Comparison of ENCODE assay signal across 1 cellular context in the genomic region with DNA sequence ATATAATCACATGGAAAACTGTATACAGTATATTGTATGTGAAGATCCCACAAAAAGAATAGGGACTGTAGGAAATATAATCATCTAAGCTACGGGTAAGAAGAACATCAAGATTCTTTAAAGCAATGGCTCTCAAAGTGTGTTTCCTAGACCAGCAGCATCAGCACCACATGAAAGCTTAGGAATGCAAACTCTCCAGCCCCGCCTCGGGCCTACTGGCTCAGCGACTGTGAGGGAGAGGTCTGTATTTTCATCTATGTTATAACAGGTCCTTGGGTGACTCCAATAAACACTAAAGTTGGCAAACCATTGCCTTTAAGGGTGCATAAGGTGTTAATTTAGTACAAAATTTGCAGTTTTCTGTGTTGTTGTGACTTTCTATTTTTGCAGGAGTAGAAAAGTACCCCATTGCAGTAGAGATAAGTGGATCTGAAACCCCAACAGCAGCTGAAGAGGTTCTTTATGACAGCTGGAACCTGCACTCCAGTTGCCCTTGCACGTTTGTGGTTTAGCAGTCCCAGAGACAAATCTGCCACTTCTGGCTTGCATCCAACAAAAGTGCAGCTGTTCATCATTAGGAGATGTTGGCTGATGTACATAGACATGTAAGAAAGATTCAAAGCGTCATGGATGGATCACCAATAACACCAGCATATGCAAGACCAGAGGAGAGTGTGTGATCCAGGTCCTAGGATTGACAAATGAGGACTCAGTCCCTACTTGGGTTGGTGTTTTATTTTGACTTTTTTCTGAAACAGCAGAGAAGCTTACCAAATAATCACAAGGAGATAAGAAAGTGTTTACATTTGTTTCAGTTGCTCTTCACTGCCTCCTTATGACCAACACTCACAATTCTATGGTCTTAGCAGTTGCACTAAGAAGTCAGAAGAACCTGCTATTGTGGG.
TF ChIP-seq lines count a peak whose summit lies in the region.

No MANE protein-coding gene starts in this region.

TF ChIP-seq in GM23338, 12 proteins besides CTCF, POLR2A, EP300 and RAD21 (continued from another document):
- no peak for TF ChIP-seq ZNF462 (CRISPR knock-in tag; IDR thresholded peaks at IDR 0.05)
